35 cellular contexts compared by ENCODE assay signal in genomic region chr5:68919988-68920490, GRCh38.
"Had no signal": no experiment of that assay in that cellular context is flagged by ENCODE, and none has a peak within 500 bp of the region (broad histone marks: within the 10 kb centered on the region; RNA-seq: fewer than 3 reads in every experiment).

No MANE protein-coding gene starts in this region.

- H3K36me3 ChIP-seq: adrenal gland, esophagus squamous epithelium, gastroesophageal sphincter, WERI-Rb-1 had no signal

- DNase-seq: activated CD4-positive, alpha-beta memory T cell treated with anti-CD3 and anti-CD28 coated beads for 36 hours; activated CD4-positive, alpha-beta T cell treated with anti-CD3 and anti-CD28 coated beads for 36 hours; activated CD4-positive, alpha-beta T cell treated with anti-CD3 and anti-CD28 coated beads, Interleukin-2, amount 10 ng/mL, durations not matched to agents 24 days and 14 days; activated CD4-positive, CD25-positive, alpha-beta regulatory T cell; activated CD4-positive, CD25-positive, alpha-beta regulatory T cell treated with anti-CD3 and anti-CD28 coated beads, Interleukin-2, amount 50 U/mL, for 72 hours; activated CD8-positive, alpha-beta memory T cell treated with anti-CD3 and anti-CD28 coated beads, Interleukin-2, amount 10 ng/mL, durations not matched to agents 7 days and 5 days; activated CD8-positive, alpha-beta memory T cell treated with anti-CD3 and anti-CD28 coated beads, Interleukin-2, amount 50 U/mL, for 4 hours; activated CD8-positive, alpha-beta T cell treated with anti-CD3 and anti-CD28 coated beads, Interleukin-2, amount 10 ng/mL, durations not matched to agents 7 days and 5 days; activated effector memory CD4-positive, alpha-beta T cell treated with anti-CD3 and anti-CD28 coated beads, Interleukin-2, amount 50 U/mL, for 16 hours; activated naive CD4-positive, alpha-beta T cell treated with anti-CD3 and anti-CD28 coated beads for 36 hours; activated naive CD8-positive, alpha-beta T cell treated with anti-CD3 and anti-CD28 coated beads for 36 hours; activated naive CD8-positive, alpha-beta T cell treated with anti-CD3 and anti-CD28 coated beads, Interleukin-2, amount 50 U/mL, for 24 hours; activated T-cell treated with anti-CD3 and anti-CD28 coated beads, Interleukin-2, amount 50 U/mL, for 1 hour; activated T-cell treated with anti-CD3 and anti-CD28 coated beads, Interleukin-2, amount 50 U/mL, for 48 hours; adrenal gland; amygdala; aorta; body of pancreas; cortex of kidney; dermis blood vessel endothelial cell; effector CD4-positive, alpha-beta T cell; effector memory CD8-positive, alpha-beta T cell; erythroblast; esophagus squamous epithelium; foreskin melanocyte; head of caudate nucleus; T-helper 17 cell; T1000; WERI-Rb-1 had no signal

- H3K4me3 ChIP-seq: adrenal gland, body of pancreas, esophagus squamous epithelium, gastroesophageal sphincter had no signal

- H3K4me1 Mint-ChIP-seq: activated CD4-positive, alpha-beta T cell treated with anti-CD3 and anti-CD28 coated beads for 36 hours; activated CD4-positive, alpha-beta T cell treated with anti-CD3 and anti-CD28 coated beads, Interleukin-2, amount 10 ng/mL, durations not matched to agents 24 days and 14 days; activated CD8-positive, alpha-beta memory T cell treated with anti-CD3 and anti-CD28 coated beads, Interleukin-2, amount 10 ng/mL, durations not matched to agents 7 days and 5 days; activated naive CD4-positive, alpha-beta T cell treated with anti-CD3 and anti-CD28 coated beads, Interleukin-2, amount 50 U/mL, for 24 hours; activated naive CD8-positive, alpha-beta T cell treated with anti-CD3 and anti-CD28 coated beads for 36 hours; activated naive CD8-positive, alpha-beta T cell treated with anti-CD3 and anti-CD28 coated beads, Interleukin-2, amount 50 U/mL, for 24 hours; T-helper 17 cell had no signal

- FAIRE-seq: colon had no signal

- H3K27me3 Mint-ChIP-seq: activated CD4-positive, alpha-beta memory T cell treated with anti-CD3 and anti-CD28 coated beads for 36 hours; activated CD4-positive, alpha-beta T cell treated with anti-CD3 and anti-CD28 coated beads for 36 hours; activated CD4-positive, alpha-beta T cell treated with anti-CD3 and anti-CD28 coated beads, Interleukin-2, amount 10 ng/mL, durations not matched to agents 24 days and 14 days; activated naive CD8-positive, alpha-beta T cell treated with anti-CD3 and anti-CD28 coated beads for 36 hours had no signal

- H3K4me3 Mint-ChIP-seq: activated CD4-positive, alpha-beta memory T cell treated with anti-CD3 and anti-CD28 coated beads for 36 hours; activated CD4-positive, alpha-beta T cell treated with anti-CD3 and anti-CD28 coated beads for 36 hours; activated CD4-positive, alpha-beta T cell treated with anti-CD3 and anti-CD28 coated beads, Interleukin-2, amount 10 ng/mL, durations not matched to agents 24 days and 14 days; activated CD8-positive, alpha-beta memory T cell treated with anti-CD3 and anti-CD28 coated beads, Interleukin-2, amount 10 ng/mL, durations not matched to agents 7 days and 5 days; activated CD8-positive, alpha-beta T cell treated with anti-CD3 and anti-CD28 coated beads, Interleukin-2, amount 10 ng/mL, durations not matched to agents 7 days and 5 days; activated naive CD4-positive, alpha-beta T cell treated with anti-CD3 and anti-CD28 coated beads for 36 hours; activated naive CD4-positive, alpha-beta T cell treated with anti-CD3 and anti-CD28 coated beads, Interleukin-2, amount 50 U/mL, for 24 hours; activated naive CD8-positive, alpha-beta T cell treated with anti-CD3 and anti-CD28 coated beads for 36 hours; activated naive CD8-positive, alpha-beta T cell treated with anti-CD3 and anti-CD28 coated beads, Interleukin-2, amount 50 U/mL, for 24 hours; activated T-helper 1 cell treated with anti-CD3 and anti-CD28 coated beads, Interleukin-12 subunit alpha, Interleukin-12 subunit beta, Interleukin-2, Interleukin-4 antibody, amounts not matched to agents 30 ng/mL and 10 ng/mL and 1 ng/mL, durations not matched to agents 14 hours and 24 hours and 36 hours; effector memory CD8-positive, alpha-beta T cell; T-helper 17 cell; T-helper 2 cell treated with Interferon-gamma antibody and Interleukin-4, amounts not matched to agents 5 μg/mL and 100 μg/mL, for 36 hours had no signal

- H3K27me3 ChIP-seq: adrenal gland, body of pancreas, esophagus squamous epithelium, gastroesophageal sphincter had no signal

- H3K36me3 Mint-ChIP-seq: activated CD4-positive, alpha-beta memory T cell treated with anti-CD3 and anti-CD28 coated beads for 36 hours; activated CD8-positive, alpha-beta memory T cell treated with anti-CD3 and anti-CD28 coated beads, Interleukin-2, amount 10 ng/mL, durations not matched to agents 7 days and 5 days; activated naive CD4-positive, alpha-beta T cell treated with anti-CD3 and anti-CD28 coated beads, Interleukin-2, amount 50 U/mL, for 24 hours; activated naive CD8-positive, alpha-beta T cell treated with anti-CD3 and anti-CD28 coated beads for 36 hours had no signal

- H3K9me3 ChIP-seq: adrenal gland had no signal

- H3K9me3 Mint-ChIP-seq: activated naive CD4-positive, alpha-beta T cell treated with anti-CD3 and anti-CD28 coated beads, Interleukin-2, amount 50 U/mL, for 24 hours; activated naive CD8-positive, alpha-beta T cell treated with anti-CD3 and anti-CD28 coated beads for 36 hours; activated T-helper 1 cell treated with anti-CD3 and anti-CD28 coated beads, Interleukin-12 subunit alpha, Interleukin-12 subunit beta, Interleukin-2, Interleukin-4 antibody, amounts not matched to agents 30 ng/mL and 10 ng/mL and 1 ng/mL, durations not matched to agents 14 hours and 24 hours and 36 hours; effector memory CD8-positive, alpha-beta T cell had no signal

- H3K27ac Mint-ChIP-seq: activated CD4-positive, alpha-beta memory T cell treated with anti-CD3 and anti-CD28 coated beads for 36 hours; activated CD4-positive, alpha-beta T cell treated with anti-CD3 and anti-CD28 coated beads for 36 hours; activated CD4-positive, alpha-beta T cell treated with anti-CD3 and anti-CD28 coated beads, Interleukin-2, amount 10 ng/mL, durations not matched to agents 24 days and 14 days; activated CD8-positive, alpha-beta memory T cell treated with anti-CD3 and anti-CD28 coated beads, Interleukin-2, amount 10 ng/mL, durations not matched to agents 7 days and 5 days; activated CD8-positive, alpha-beta T cell treated with anti-CD3 and anti-CD28 coated beads, Interleukin-2, amount 10 ng/mL, durations not matched to agents 7 days and 5 days; activated naive CD4-positive, alpha-beta T cell treated with anti-CD3 and anti-CD28 coated beads for 36 hours; activated naive CD4-positive, alpha-beta T cell treated with anti-CD3 and anti-CD28 coated beads, Interleukin-2, amount 50 U/mL, for 24 hours; activated naive CD8-positive, alpha-beta T cell treated with anti-CD3 and anti-CD28 coated beads for 36 hours; activated naive CD8-positive, alpha-beta T cell treated with anti-CD3 and anti-CD28 coated beads, Interleukin-2, amount 50 U/mL, for 24 hours; activated T-helper 1 cell treated with anti-CD3 and anti-CD28 coated beads, Interleukin-12 subunit alpha, Interleukin-12 subunit beta, Interleukin-2, Interleukin-4 antibody, amounts not matched to agents 30 ng/mL and 10 ng/mL and 1 ng/mL, durations not matched to agents 14 hours and 24 hours and 36 hours; activated T-helper 2 cell treated with anti-CD3 and anti-CD28 coated beads, Interferon-gamma antibody, Interleukin-2, Interleukin-4, amounts not matched to agents 10 μg/mL and 5 μg/mL and 100 μg/mL, durations not matched to agents 14 hours and 24 hours and 36 hours; effector memory CD8-positive, alpha-beta T cell; T-helper 17 cell; T-helper 2 cell treated with Interferon-gamma antibody and Interleukin-4, amounts not matched to agents 5 μg/mL and 100 μg/mL, for 36 hours had no signal

- ATAC-seq: activated CD4-positive, alpha-beta T cell treated with anti-CD3 and anti-CD28 coated beads for 36 hours; activated CD8-positive, alpha-beta memory T cell treated with anti-CD3 and anti-CD28 coated beads, Interleukin-2, amount 10 ng/mL, durations not matched to agents 7 days and 5 days; activated CD8-positive, alpha-beta T cell treated with anti-CD3 and anti-CD28 coated beads, Interleukin-2, amount 10 ng/mL, durations not matched to agents 7 days and 5 days; activated naive CD8-positive, alpha-beta T cell treated with anti-CD3 and anti-CD28 coated beads, Interleukin-2, amount 50 U/mL, for 24 hours; body of pancreas; effector memory CD8-positive, alpha-beta T cell; gastroesophageal sphincter; T-helper 17 cell had no signal

- H3K27ac ChIP-seq: adrenal gland, body of pancreas, esophagus squamous epithelium, gastroesophageal sphincter, WERI-Rb-1 had no signal

- H3K4me1 ChIP-seq: adrenal gland, esophagus squamous epithelium, gastroesophageal sphincter had no signal
